Comparison of ENCODE assay signal across 35 cellular contexts in the genomic region with DNA sequence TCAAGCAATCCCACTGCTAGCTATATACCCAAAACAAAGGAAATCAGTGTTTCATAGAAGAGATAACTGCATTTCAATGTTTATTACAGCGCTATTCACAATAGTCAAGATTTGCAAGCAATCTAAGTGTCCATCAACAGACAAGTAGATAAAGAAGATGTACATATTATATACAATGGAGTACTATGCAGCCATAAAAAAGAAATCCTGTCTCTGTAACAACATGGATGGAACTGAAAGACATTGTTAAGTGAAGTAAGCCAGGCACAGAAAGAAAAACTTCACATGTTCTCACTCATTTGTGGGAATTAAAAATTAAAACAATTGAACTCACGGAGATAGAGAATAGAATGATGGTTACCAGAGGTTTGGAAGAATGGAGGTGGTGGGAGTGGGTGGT.
"Had no signal": no experiment of that assay in that cellular context is flagged by ENCODE, and none has a peak within 500 bp of the region (broad histone marks: within the 10 kb centered on the region; RNA-seq: fewer than 3 reads in every experiment).

No MANE protein-coding gene starts in this region.

- H3K4me3 ChIP-seq: MG63 had no signal

- H3K27me3 ChIP-seq: MG63 had no signal

- H3K9me3 ChIP-seq: MG63 had no signal

- H3K36me3 ChIP-seq: MG63 had no signal

- DNase-seq: Karpas-422, Kasumi-1, MG63, MM.1S, MV-4-11, NCI-H1048, NCI-H1092, NCI-H1092 treated with DMSO at 0.1 percent for 48 hours, NCI-H1105, NCI-H1105 treated with DMSO at 0.1 percent for 48 hours, NCI-H1417, NCI-H1417 treated with DMSO at 0.1 percent for 48 hours, NCI-H1436, NCI-H1436 treated with DMSO at 0.1 percent for 48 hours, NCI-H146, NCI-H1694, NCI-H1694 treated with DMSO at 0.1 percent for 48 hours, NCI-H187, NCI-H187 treated with DMSO at 0.1 percent for 48 hours, NCI-H1930, NCI-H2029, NCI-H2029 treated with DMSO at 0.1 percent for 48 hours, NCI-H2081, NCI-H2081 treated with DMSO at 0.1 percent for 48 hours, NCI-H2107, NCI-H2171, NCI-H2171 treated with DMSO at 0.1 percent for 48 hours, NCI-H2227 treated with DMSO at 0.1 percent for 48 hours, NCI-H226, NCI-H345, NCI-H446, NCI-H446 treated with DMSO at 0.1 percent for 48 hours, NCI-H510A, NCI-H510A treated with DMSO at 0.1 percent for 48 hours, NCI-H524 had no signal
